In genomic region chrX:3939967-3940610, GRCh38 we compare ENCODE assay signal across 8 cellular contexts.
DNase-seq lines count a peak whose midpoint lies in the region; ATAC-seq and TF ChIP-seq lines count a peak whose summit lies in the region.

No MANE protein-coding gene starts in this region.

- H3K27ac ChIP-seq in neural progenitor cell (no peak overlapping the region), vagina (no peak overlapping the region), gastrocnemius medialis (no peak overlapping the region)

- H3K4me2 ChIP-seq in neural progenitor cell: no peak overlapping the region

- intact Hi-C loops in MCF 10A (cut with micrococcal nuclease) (no loop called here), vagina (cut with DNase I) (no loop called here), gastrocnemius medialis (cut with DNase I; ENCODE audit: low total_unique reads) (no loop called here)

- H3F3A ChIP-seq in neural progenitor cell (ENCODE audit: low read depth): no peaks in the 10 kb centered on the region

- no peaks in the 10 kb centered on the region for H3K4me1 Mint-ChIP-seq in MCF 10A (ENCODE audit: insufficient read depth, unreplicated experiment)
- H3K4me1 Mint-ChIP-seq in neural progenitor cell: no peaks in the 10 kb centered on the region

- no peak for TF ChIP-seq POLR2A in vagina (IDR thresholded peaks at IDR 0.05)
- TF ChIP-seq POLR2A in gastrocnemius medialis (IDR thresholded peaks at IDR 0.05): no peak

- no peaks in the 10 kb centered on the region for H3K79me2 ChIP-seq in neural progenitor cell (ENCODE audit: low read depth)

- H3K27me3 ChIP-seq in neural progenitor cell: no peaks in the 10 kb centered on the region
- H3K27me3 ChIP-seq in vagina: no peaks in the 10 kb centered on the region
- H3K27me3 ChIP-seq in gastrocnemius medialis: no peaks in the 10 kb centered on the region

- H3K4me3 Mint-ChIP-seq in MCF 10A (ENCODE audit: unreplicated experiment) (no peak overlapping the region), neural progenitor cell (no peak overlapping the region)

- in situ Hi-C loops in gastrocnemius medialis (cut with MboI; ENCODE audit: low sequenced_read_pairs in 4 of 4): no loop called here

- no TSS peak for BruUV-seq in MCF 10A (replicated peaks; lab: Mats Ljungman, UMichigan)

- no peaks in the 10 kb centered on the region for H3K4me1 ChIP-seq in neural progenitor cell
- no peaks in the 10 kb centered on the region for H3K4me1 ChIP-seq in vagina
- H3K4me1 ChIP-seq in gastrocnemius medialis: no peaks in the 10 kb centered on the region

- CTCF ChIA-PET in MCF 10A (lab: Yijun Ruan, JAX): interaction anchor here (0.6 to 4.7 kb wide), 9 partner anchors 13 to 1869 kb away, joined by 3 to 40 read pairs (median 6); no protein-coding TSS in a partner anchor

- H3K9me3 Mint-ChIP-seq in MCF 10A (ENCODE audit: unreplicated experiment): peaks cover 7% of the 10 kb centered on the region
- peaks cover 2% of the 10 kb centered on the region for H3K9me3 Mint-ChIP-seq in neural progenitor cell

- no peak overlapping the region for H3K9ac ChIP-seq in neural progenitor cell

- peak; percentile 8 for DNase-seq in DMS53 (lab: John Stamatoyannopoulos, UW)
- no peak for DNase-seq in DMS53 treated with DMSO at 0.1 percent for 48 hours (lab: John Stamatoyannopoulos, UW; ENCODE audit: unreplicated experiment)
- DNase-seq in M059J (ENCODE audit: low read depth): peak; percentile 13
- DNase-seq in MCF 10A (ENCODE audit: unreplicated experiment): peak; percentile 38
- peak; percentile 41 for DNase-seq in neural progenitor cell (ENCODE audit: low spot score)
- no peak for DNase-seq in vagina (ENCODE audit: extremely low spot score in 2 of 2)
- no peak for DNase-seq in OCI-M2 (lab: John Stamatoyannopoulos, UW; ENCODE audit: unreplicated experiment)
- DNase-seq in gastrocnemius medialis: no peak

- H3K36me3 Mint-ChIP-seq in MCF 10A (ENCODE audit: insufficient read depth, unreplicated experiment) (no peaks in the 10 kb centered on the region), neural progenitor cell (no peaks in the 10 kb centered on the region)

- H4K20me1 ChIP-seq in neural progenitor cell (ENCODE audit: low read depth): no peaks in the 10 kb centered on the region

- ATAC-seq in gastrocnemius medialis: no peak

- no peaks in the 10 kb centered on the region for H3K27me3 Mint-ChIP-seq in MCF 10A (ENCODE audit: insufficient read depth, unreplicated experiment)
- H3K27me3 Mint-ChIP-seq in neural progenitor cell (ENCODE audit: insufficient read depth, low read depth): no peaks in the 10 kb centered on the region

- no peaks in the 10 kb centered on the region for H3K9me3 ChIP-seq in neural progenitor cell (ENCODE audit: low read depth)
- H3K9me3 ChIP-seq in vagina: no peaks in the 10 kb centered on the region
- no peaks in the 10 kb centered on the region for H3K9me3 ChIP-seq in gastrocnemius medialis

- H3K36me3 ChIP-seq in neural progenitor cell (no peaks in the 10 kb centered on the region), vagina (no peaks in the 10 kb centered on the region), gastrocnemius medialis (no peaks in the 10 kb centered on the region)

- TF ChIP-seq CTCF in MCF 10A (IDR thresholded peaks at IDR 0.05; ENCODE audit: unreplicated experiment) (peak; percentile 49), neural progenitor cell (IDR thresholded peaks at IDR 0.05) (peak; percentile 69), vagina (IDR thresholded peaks at IDR 0.05) (no peak), gastrocnemius medialis (IDR thresholded peaks at IDR 0.05 in 4 of 5, conservative IDR thresholded peaks at IDR 0.05 in 1 of 5) (no peak)

- H3K4me3 ChIP-seq in neural progenitor cell (no peak overlapping the region), vagina (no peak overlapping the region), gastrocnemius medialis (no peak overlapping the region)

- H2AFZ ChIP-seq in neural progenitor cell (replicated peaks): no peak overlapping the region

- H3K27ac Mint-ChIP-seq in MCF 10A (ENCODE audit: low read depth, unreplicated experiment) (no peak overlapping the region), neural progenitor cell (no peak overlapping the region)

- POLR2A ChIA-PET in MCF 10A (lab: Yijun Ruan, JAX): interaction anchor here (0.6 to 1.8 kb wide), 2 partner anchors 13 to 58 kb away, joined by 3 to 4 read pairs; no protein-coding TSS in a partner anchor

Comparison
In these comparisons a context has a peak if more than half of its experiments do, and no peak if none do; other contexts are left out.
1. DNase-seq: peak in DMS53 (single experiment), M059J (single experiment), MCF 10A (single experiment) and neural progenitor cell (single experiment); none in DMS53 treated with DMSO at 0.1 percent for 48 hours (single experiment), vagina (0 of 2), OCI-M2 (single experiment) and gastrocnemius medialis (0 of 2).
2. CTCF ChIP-seq: peak in MCF 10A (single experiment) and neural progenitor cell (single experiment); none in vagina (0 of 3) and gastrocnemius medialis (0 of 5).